Comparison of ENCODE assay signal across 18 cellular contexts in the genomic region with DNA sequence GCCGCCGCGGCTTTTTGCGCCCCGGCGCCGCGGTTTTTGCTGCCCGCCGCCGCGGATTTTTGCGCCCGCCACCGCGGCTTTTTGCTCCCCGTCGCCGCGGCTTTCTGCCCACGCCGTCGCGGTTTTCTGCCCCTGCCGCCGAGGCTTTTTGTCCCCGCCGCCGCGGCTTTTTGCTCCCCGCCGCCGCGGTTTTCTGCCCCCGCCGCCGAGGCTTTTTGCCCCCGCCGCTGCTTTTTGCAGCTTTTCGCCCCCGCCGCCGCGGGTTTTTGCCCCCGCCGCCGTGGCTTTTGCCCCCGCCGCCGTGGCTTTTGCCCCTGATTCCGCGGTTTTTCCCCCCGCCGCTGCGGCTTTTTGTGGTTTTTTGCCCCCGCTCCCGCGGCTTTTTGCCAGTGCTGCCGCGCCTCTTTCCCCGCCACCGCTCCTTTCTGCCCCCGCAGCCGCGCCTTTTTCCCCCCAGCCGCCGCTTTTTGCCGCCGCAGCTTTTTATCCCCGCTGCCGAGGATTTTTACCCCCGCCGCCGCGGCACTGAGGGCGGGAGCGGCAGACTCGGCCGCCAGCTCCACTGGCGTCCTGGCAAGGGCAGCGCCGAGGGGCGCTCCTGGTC.
"Had no signal": no experiment of that assay in that cellular context is flagged by ENCODE, and none has a peak within 500 bp of the region (broad histone marks: within the 10 kb centered on the region; RNA-seq: fewer than 3 reads in every experiment).

No MANE protein-coding gene starts in this region.

- H3K9me3 ChIP-seq: thyroid gland had no signal

- H3K36me3 ChIP-seq: esophagus squamous epithelium, sigmoid colon, thyroid gland, vagina had no signal

- ATAC-seq: effector memory CD8-positive, alpha-beta T cell; left colon; left ventricle myocardium superior; naive thymus-derived CD4-positive, alpha-beta T cell had no signal

- H3K4me1 ChIP-seq: esophagus squamous epithelium, parathyroid adenoma, sigmoid colon, thyroid gland, vagina had no signal

- H3K9ac ChIP-seq: parathyroid adenoma had no signal

- DNase-seq: effector memory CD8-positive, alpha-beta T cell; esophagus squamous epithelium; foreskin fibroblast; immature natural killer cell; left colon; left ventricle myocardium superior; mesendoderm; naive thymus-derived CD4-positive, alpha-beta T cell; nephron progenitor cell; sigmoid colon; stimulated activated CD4-positive, alpha-beta T cell treated with anti-CD3 and anti-CD28 coated beads, Interleukin-2, amount 100 ng/mL, for 24 hours; stimulated activated CD4-positive, alpha-beta T cell treated with anti-CD3 and anti-CD28 coated beads, Interleukin-4, amount 100 ng/mL, for 4 hours; stimulated activated naive CD4-positive, alpha-beta T cell; thyroid gland had no signal

- H3K4me3 ChIP-seq: esophagus squamous epithelium, sigmoid colon, skin epidermis, thyroid gland, vagina had no signal

- H3K27ac ChIP-seq: epithelial cell of prostate, esophagus squamous epithelium, parathyroid adenoma, sigmoid colon, skin epidermis, thyroid gland, vagina had no signal

- H3K27me3 ChIP-seq: thyroid gland, vagina had no signal
